8 cellular contexts compared by ENCODE assay signal in genomic region chr15:43329222-43329959, GRCh38. TPM values are rescaled to one million over a fixed set of nuclear protein-coding genes. Genes with fewer than 3 reads are reported as not detected.
DNase-seq lines count a peak whose midpoint lies in the region; ATAC-seq and TF ChIP-seq lines count a peak whose summit lies in the region.

No MANE protein-coding gene starts in this region.

- peaks cover 12% of the 10 kb centered on the region for H3K36me3 ChIP-seq in BE2C
- peaks cover 12% of the 10 kb centered on the region for H3K36me3 ChIP-seq in left ventricle myocardium inferior
- peaks cover 2 to 28% of the 10 kb centered on the region in 2 donors for H3K36me3 ChIP-seq in psoas muscle (ENCODE audit: insufficient read depth in 1 of 2, low read depth in 1 of 2)

- TF ChIP-seq CTCF in BE2C (IDR thresholded peaks at IDR 0.05; ENCODE audit: low read depth, low read length) (no peak), left ventricle myocardium inferior (IDR thresholded peaks at IDR 0.05; ENCODE audit: borderline replicate concordance) (no peak), psoas muscle (IDR thresholded peaks at IDR 0.05) (no peak)

- peak overlapping the region; percentile 92 for H3K4me3 Mint-ChIP-seq in activated naive CD8-positive, alpha-beta T cell

- H3K9me3 Mint-ChIP-seq in activated naive CD8-positive, alpha-beta T cell (ENCODE audit: low read depth), result no peaks in the 10 kb centered on the region

- H3K9me3 ChIP-seq in BE2C, result no peaks in the 10 kb centered on the region
- no peaks in the 10 kb centered on the region for H3K9me3 ChIP-seq in left ventricle myocardium inferior (replicated peaks)
- H3K9me3 ChIP-seq in psoas muscle, result no peaks in the 10 kb centered on the region

- peak overlapping the region; percentile 95 for H3K27ac Mint-ChIP-seq in activated naive CD8-positive, alpha-beta T cell

- intact Hi-C loops in left ventricle myocardium inferior (cut with micrococcal nuclease) (no loop called here), psoas muscle (cut with DNase I) (loop anchor here in 1 of 2 donors (10.0 kb wide), 1 partner anchor 225 kb away; the partner anchor contains the start of gene UBR1)

- H3K36me3 Mint-ChIP-seq in activated naive CD8-positive, alpha-beta T cell, result peaks cover 21% of the 10 kb centered on the region

- H3K27ac ChIP-seq in left ventricle myocardium inferior (replicated peaks), result peak overlapping the region; percentile 97
- H3K27ac ChIP-seq in psoas muscle, result peak overlapping the region; percentile 97

- no peaks in the 10 kb centered on the region for H3K27me3 Mint-ChIP-seq in activated naive CD8-positive, alpha-beta T cell

- H3K4me1 ChIP-seq in BE2C, result no peaks in the 10 kb centered on the region
- H3K4me1 ChIP-seq in left ventricle myocardium inferior, result peaks cover 65% of the 10 kb centered on the region
- peaks cover 39% of the 10 kb centered on the region for H3K4me1 ChIP-seq in psoas muscle

- peaks cover 36% of the 10 kb centered on the region for H3K4me1 Mint-ChIP-seq in activated naive CD8-positive, alpha-beta T cell (ENCODE audit: low read depth)

- no peaks in the 10 kb centered on the region for H3K27me3 ChIP-seq in BE2C
- H3K27me3 ChIP-seq in left ventricle myocardium inferior (ENCODE audit: low read depth), result no peaks in the 10 kb centered on the region
- H3K27me3 ChIP-seq in psoas muscle (ENCODE audit: insufficient read depth in 3 of 3, low read length in 2 of 3), result no peaks in the 10 kb centered on the region

- 4 to 10% (median 7%) methylated on average over 34 to 38 of the region's 38 CpGs for WGBS in psoas muscle, 3 donors

- peak overlapping the region; percentile 84 for H3K4me3 ChIP-seq in BE2C (ENCODE audit: low read depth, low read length)
- peak overlapping the region; percentile 89 for H3K4me3 ChIP-seq in left ventricle myocardium inferior
- H3K4me3 ChIP-seq in psoas muscle, result peak overlapping the region; percentile 89

- no peak for DNase-seq in BE2C
- no peak for DNase-seq in left ventricle myocardium inferior
- DNase-seq in psoas muscle, result no peak

- ATAC-seq in HG03442 (IDR thresholded peaks at IDR 0.05; ENCODE audit: unreplicated experiment) (peak; percentile 28), psoas muscle (peak in 1 of 4 donors; percentile 2), HG03469 (IDR thresholded peaks at IDR 0.05; ENCODE audit: unreplicated experiment) (no peak), HG03097 (IDR thresholded peaks at IDR 0.05; ENCODE audit: low FRiP score, unreplicated experiment) (no peak), esophagus mucosa (no peak)

RNA-seq across cellular contexts. Expression of gene LCMT2, which starts 1.0 kb away (rescaled TPM):
- polyA plus RNA-seq in BE2C (2012; ENCODE audit: insufficient read depth, insufficient read length, low read depth), result 43.4 TPM
- 7.0 TPM for total RNA-seq in left ventricle myocardium inferior
- 1 to 10 TPM; 4.1 to 6.8 (median 5.8) TPM for total RNA-seq in psoas muscle
- 1 to 10 TPM; 2.6 to 7.8 (median 2.7) TPM for polyA plus RNA-seq in psoas muscle
- total RNA-seq in esophagus mucosa, result 7.8 TPM

RNA-seq across cellular contexts. Expression of gene TGM7, which starts 27.3 kb away (rescaled TPM):
- polyA plus RNA-seq in BE2C (2012; ENCODE audit: insufficient read depth, insufficient read length, low read depth), result not detected
- total RNA-seq in left ventricle myocardium inferior (not detected), psoas muscle (1 to 10 TPM in 1 of 4 donors, under 1 TPM in 1, not detected in 2; 0.86 to 4.8 TPM), esophagus mucosa (0.40 TPM)
- polyA plus RNA-seq in psoas muscle, result under 1 TPM; 0.08 to 0.14 (median 0.11) TPM

RNA-seq across cellular contexts. Expression of gene ZSCAN29, which starts 41.5 kb away (rescaled TPM):
- 17.1 TPM for polyA plus RNA-seq in BE2C (2012; ENCODE audit: insufficient read depth, insufficient read length, low read depth)
- total RNA-seq in left ventricle myocardium inferior, result 11.2 TPM
- 10 to 100 TPM; 18.5 to 26.2 (median 21.9) TPM for total RNA-seq in psoas muscle
- polyA plus RNA-seq in psoas muscle, result 10 to 100 TPM in 1 of 3 donors, 1 to 10 TPM in 2; 5.7 to 31.5 (median 7.2) TPM
- total RNA-seq in esophagus mucosa, result 15.4 TPM

RNA-seq across cellular contexts. Expression of gene TUBGCP4, which starts 41.5 kb away (rescaled TPM):
- 19.7 TPM for polyA plus RNA-seq in BE2C (2012; ENCODE audit: insufficient read depth, insufficient read length, low read depth)
- 10.8 TPM for total RNA-seq in left ventricle myocardium inferior
- 10 to 100 TPM; 12.8 to 21.0 (median 19.2) TPM for total RNA-seq in psoas muscle
- 10 to 100 TPM in 2 of 3 donors, 1 to 10 TPM in 1; 6.1 to 12.1 (median 11.9) TPM for polyA plus RNA-seq in psoas muscle
- 10.7 TPM for total RNA-seq in esophagus mucosa
